In genomic region chr16:73056911-73057310, GRCh38 we compare ENCODE assay signal across 7 cellular contexts. TPM values are rescaled to one million over a fixed set of nuclear protein-coding genes. Genes with fewer than 3 reads are reported as not detected.
A peak's percentile ranks its signal among the peaks of the same experiment; 100 is the strongest.
DNase-seq lines count a peak whose midpoint lies in the region; ATAC-seq, FAIRE-seq and TF ChIP-seq lines count a peak whose summit lies in the region.

No MANE protein-coding gene starts in this region.

- peak overlapping the region; percentile 86 for H3K4me2 ChIP-seq in skeletal muscle satellite cell (ENCODE audit: low read length)

- no peak for DNase-seq in SJCRH30
- peak; percentile 52 for DNase-seq in fibroblast of the aortic adventitia (ENCODE audit: low read depth)
- DNase-seq in NCI-H1930 (lab: John Stamatoyannopoulos, UW): no peak
- DNase-seq in urothelium cell line (ENCODE audit: low spot score): no peak

- H3K9me3 ChIP-seq in HEK293 (ENCODE audit: control insufficient read depth, insufficient read depth, low read depth, low read length) (no peaks in the 10 kb centered on the region), SJCRH30 (replicated peaks) (no peaks in the 10 kb centered on the region), skeletal muscle satellite cell (replicated peaks; ENCODE audit: low read length) (no peaks in the 10 kb centered on the region)

- no peaks in the 10 kb centered on the region for H3K36me3 ChIP-seq in HEK293 (ENCODE audit: control insufficient read depth in 2 of 2, insufficient read depth in 1 of 2, low read length in 2 of 2)
- no peaks in the 10 kb centered on the region for H3K36me3 ChIP-seq in SJCRH30
- H3K36me3 ChIP-seq in skeletal muscle satellite cell (ENCODE audit: insufficient read depth, low read length): no peaks in the 10 kb centered on the region

- FAIRE-seq in urothelium cell line (lab: Jason Lieb, UNC): no peak

- peak overlapping the region; percentile 86 for H3K9ac ChIP-seq in skeletal muscle satellite cell (ENCODE audit: low read depth, low read length)

- POLR2A ChIA-PET in HEK293 (lab: Yijun Ruan, JAX): interaction anchor here (1.0 to 3.4 kb wide), 3 partner anchors 9 to 13 kb away, joined by 3 to 12 read pairs (median 4); partner anchors contain the start of gene ZFHX3

- no peak for ATAC-seq in GM21723 (IDR thresholded peaks at IDR 0.05; ENCODE audit: unreplicated experiment)

- CTCF ChIA-PET in HEK293 (lab: Yijun Ruan, JAX): interaction anchor here (0.6 to 0.7 kb wide), 2 partner anchors 61 to 224 kb away, joined by 3 read pairs; no protein-coding TSS in a partner anchor

- H3K27me3 ChIP-seq in SJCRH30: no peaks in the 10 kb centered on the region
- H3K27me3 ChIP-seq in skeletal muscle satellite cell (ENCODE audit: control insufficient read depth, insufficient read depth, low read length): no peaks in the 10 kb centered on the region

- peak overlapping the region; percentile 96 for H3K27ac ChIP-seq in HEK293 (ENCODE audit: extremely low read depth, low read depth, low read length)
- H3K27ac ChIP-seq in SJCRH30: peak overlapping the region; percentile 44; the same call in 1 of the 2 replicates

- H3K4me3 ChIP-seq in HEK293 (ENCODE audit: low read depth, low read length) (peak overlapping the region; percentile 68), SJCRH30 (peak overlapping the region; percentile 80), fibroblast of the aortic adventitia (ENCODE audit: low read depth, low read length) (peak overlapping the region; percentile 77), skeletal muscle satellite cell (ENCODE audit: low read length) (peak overlapping the region; percentile 67)

- TF ChIP-seq CTCF in HEK293 (tag by site-specific recombination; IDR thresholded peaks at IDR 0.05) (no peak), fibroblast of the aortic adventitia (IDR thresholded peaks at IDR 0.05; ENCODE audit: insufficient read depth, low read length) (no peak)

- H3K4me1 ChIP-seq in HEK293 (ENCODE audit: control insufficient read depth, insufficient read depth, low read length) (peaks cover 50% of the 10 kb centered on the region), SJCRH30 (peaks cover 8% of the 10 kb centered on the region), skeletal muscle satellite cell (ENCODE audit: control insufficient read depth, insufficient read depth, low read length) (peaks cover 65% of the 10 kb centered on the region)

TF ChIP-seq in HEK293, 187 proteins besides CTCF, POLR2A, EP300 and RAD21 (continues in another document):
- TF ChIP-seq SP7 (tag by site-specific recombination; IDR thresholded peaks at IDR 0.05): peak; percentile 34; the same call in 1 of the 2 replicates
- peak; percentile 99 for TF ChIP-seq FEZF1 (tag by site-specific recombination; IDR thresholded peaks at IDR 0.05)
- no peak for TF ChIP-seq SETDB1 (IDR thresholded peaks at IDR 0.05; ENCODE audit: insufficient read length, low read length)
- peak; percentile 47; the same call in 1 of the 2 replicates for TF ChIP-seq ZNF660 (tag by site-specific recombination; IDR thresholded peaks at IDR 0.05)
- no peak for TF ChIP-seq ZNF223 (tag by site-specific recombination; IDR thresholded peaks at IDR 0.05)
- TF ChIP-seq GFI1B (tag by site-specific recombination; IDR thresholded peaks at IDR 0.05): no peak
- no peak for TF ChIP-seq ZNF302 (tag by site-specific recombination; IDR thresholded peaks at IDR 0.05; ENCODE audit: low read depth)
- 0 out of 2 replicates have a peak, but pooled peaks have one; percentile 32 for TF ChIP-seq ZSCAN30 (tag by site-specific recombination; IDR thresholded peaks at IDR 0.05)
- TF ChIP-seq SCRT2 (tag by site-specific recombination; IDR thresholded peaks at IDR 0.05): peak; percentile 49; the same call in 1 of the 2 replicates
- TF ChIP-seq ZNF596 (tag by site-specific recombination; IDR thresholded peaks at IDR 0.05): peak; percentile 39; the same call in 1 of the 2 replicates
- no peak for TF ChIP-seq ZNF785 (tag by site-specific recombination; IDR thresholded peaks at IDR 0.05)
- no peak for TF ChIP-seq ZNF549 (tag by site-specific recombination; IDR thresholded peaks at IDR 0.05)
- TF ChIP-seq IKZF3 (tag by site-specific recombination; IDR thresholded peaks at IDR 0.05): peak; percentile 71; the same call in 1 of the 2 replicates
- peak; percentile 98 for TF ChIP-seq TCF7L2 (IDR thresholded peaks at IDR 0.05; ENCODE audit: borderline replicate concordance, low read depth, low read length)
- TF ChIP-seq ZNF366 (tag by site-specific recombination; conservative IDR thresholded peaks at IDR 0.05): peak; percentile 46; the same call in 1 of the 2 replicates
- TF ChIP-seq ZIC2 (tag by site-specific recombination; IDR thresholded peaks at IDR 0.05): no peak
- TF ChIP-seq OVOL3 (tag by site-specific recombination; IDR thresholded peaks at IDR 0.05): 0 out of 2 replicates have a peak, but pooled peaks have one; percentile 57
- TF ChIP-seq KLF10 (tag by site-specific recombination; IDR thresholded peaks at IDR 0.05): peak; percentile 39; the same call in 1 of the 2 replicates
- TF ChIP-seq PRDM6 (tag by site-specific recombination; IDR thresholded peaks at IDR 0.05): peak; percentile 94
- 0 out of 2 replicates have a peak, but pooled peaks have one; percentile 7 for TF ChIP-seq ZNF341 (tag by site-specific recombination; IDR thresholded peaks at IDR 0.05; ENCODE audit: low read depth)
- TF ChIP-seq ZNF2 (tag by site-specific recombination; IDR thresholded peaks at IDR 0.05): no peak
- TF ChIP-seq ZNF561 (tag by site-specific recombination; IDR thresholded peaks at IDR 0.05; ENCODE audit: borderline replicate concordance): peak; percentile 60; the same call in 1 of the 2 replicates
- TF ChIP-seq ZBTB44 (tag by site-specific recombination; IDR thresholded peaks at IDR 0.05): peak; percentile 91
- TF ChIP-seq ZFP37 (tag by site-specific recombination; IDR thresholded peaks at IDR 0.05): no peak
- peak; percentile 75 for TF ChIP-seq PRDM4 (tag by site-specific recombination; IDR thresholded peaks at IDR 0.05)
- 0 out of 2 replicates have a peak, but pooled peaks have one; percentile 9 for TF ChIP-seq BCL6B (tag by site-specific recombination; IDR thresholded peaks at IDR 0.05)
- TF ChIP-seq ZNF335 (tag by site-specific recombination; conservative IDR thresholded peaks at IDR 0.05): peak; percentile 57; the same call in 1 of the 2 replicates

RNA-seq across cellular contexts. Expression of gene ZFHX3, which starts 9.0 kb away (rescaled TPM):
- 4.4 and 5.1 TPM in 2 replicates for total RNA-seq in SJCRH30 (2014; rRNA removed; shearing (Covaris generic))
- total RNA-seq in fibroblast of the aortic adventitia (ENCODE audit: low replicate concordance): 4.8 and 8.1 TPM in 2 replicates
- 5.1 and 8.3 TPM in 2 replicates for total RNA-seq in skeletal muscle satellite cell (2012; rRNA removed)
